Comparison of ENCODE assay signal across 1 cellular context in the genomic region with DNA sequence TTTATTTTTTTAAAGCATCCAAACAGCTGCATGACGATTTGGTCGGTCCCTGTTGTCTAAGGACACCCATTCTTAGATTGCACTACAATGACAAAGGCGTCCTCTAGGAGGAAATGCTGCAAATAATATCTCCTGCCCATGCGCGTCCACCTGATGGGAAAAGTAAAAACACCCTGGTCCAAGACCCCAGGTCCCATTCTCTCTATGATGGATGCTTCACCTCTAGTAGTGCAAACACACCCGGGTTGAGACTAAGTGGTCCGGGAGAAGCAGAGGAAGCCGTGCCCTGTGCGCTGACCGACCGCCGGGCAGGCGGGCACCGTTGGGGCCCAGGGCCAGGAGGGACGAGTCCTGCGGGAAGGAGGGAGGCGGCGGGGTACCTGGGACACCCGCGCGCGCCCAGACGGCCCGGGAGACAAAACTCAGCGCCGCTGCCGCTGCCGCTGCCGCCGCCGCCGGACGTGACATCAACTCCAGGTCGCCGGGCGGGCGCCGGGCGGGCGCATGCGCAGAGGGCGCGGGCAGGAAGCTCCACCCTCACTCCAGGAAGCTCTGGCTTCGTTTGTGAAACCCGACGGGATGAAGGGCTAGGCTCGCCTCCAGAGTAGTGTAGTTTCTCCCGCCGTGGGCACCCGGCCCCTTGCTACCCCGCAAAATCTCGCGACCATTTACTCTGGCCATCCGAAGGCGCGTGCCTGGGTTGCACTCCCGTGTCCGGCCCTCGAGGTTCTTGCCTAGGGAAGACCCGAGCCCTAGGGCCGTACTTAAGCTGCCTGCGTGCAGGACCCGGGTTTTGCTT.
TF ChIP-seq lines count a peak whose summit lies in the region.

A gene (minus strand): TSS at position 462 of the 799 bp plus-strand sequence. CDS start 1,639 bp downstream, outside the sequence.

TF ChIP-seq in K562, 482 proteins besides CTCF, POLR2A, EP300 and RAD21 (continued from another document and continues in another):
- peak; percentile 57 for TF ChIP-seq FIP1L1 (IDR thresholded peaks at IDR 0.05; ENCODE audit: low read depth, low read length, poor library complexity, severe bottlenecking)
- peak; percentile 94 for TF ChIP-seq GABPA (tag; conservative IDR thresholded peaks at IDR 0.05; ENCODE audit: low read depth)
- no peak for TF ChIP-seq ZNF583 (CRISPR knock-in tag; IDR thresholded peaks at IDR 0.05)
- TF ChIP-seq, protein P1, sequence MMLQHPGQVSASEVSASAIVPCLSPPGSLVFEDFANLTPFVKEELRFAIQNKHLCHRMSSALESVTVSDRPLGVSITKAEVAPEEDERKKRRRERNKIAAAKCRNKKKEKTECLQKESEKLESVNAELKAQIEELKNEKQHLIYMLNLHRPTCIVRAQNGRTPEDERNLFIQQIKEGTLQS (IDR thresholded peaks at IDR 0.05) = no peak; the same call in 1 of the 2 replicates
- TF ChIP-seq, protein P1 (CRISPR knock-in tag; conservative IDR thresholded peaks at IDR 0.05) = peak; percentile 47; the same call in 1 of the 2 replicates
- TF ChIP-seq ELF2 (CRISPR knock-in tag; IDR thresholded peaks at IDR 0.05) = no peak
- TF ChIP-seq, protein P2, sequence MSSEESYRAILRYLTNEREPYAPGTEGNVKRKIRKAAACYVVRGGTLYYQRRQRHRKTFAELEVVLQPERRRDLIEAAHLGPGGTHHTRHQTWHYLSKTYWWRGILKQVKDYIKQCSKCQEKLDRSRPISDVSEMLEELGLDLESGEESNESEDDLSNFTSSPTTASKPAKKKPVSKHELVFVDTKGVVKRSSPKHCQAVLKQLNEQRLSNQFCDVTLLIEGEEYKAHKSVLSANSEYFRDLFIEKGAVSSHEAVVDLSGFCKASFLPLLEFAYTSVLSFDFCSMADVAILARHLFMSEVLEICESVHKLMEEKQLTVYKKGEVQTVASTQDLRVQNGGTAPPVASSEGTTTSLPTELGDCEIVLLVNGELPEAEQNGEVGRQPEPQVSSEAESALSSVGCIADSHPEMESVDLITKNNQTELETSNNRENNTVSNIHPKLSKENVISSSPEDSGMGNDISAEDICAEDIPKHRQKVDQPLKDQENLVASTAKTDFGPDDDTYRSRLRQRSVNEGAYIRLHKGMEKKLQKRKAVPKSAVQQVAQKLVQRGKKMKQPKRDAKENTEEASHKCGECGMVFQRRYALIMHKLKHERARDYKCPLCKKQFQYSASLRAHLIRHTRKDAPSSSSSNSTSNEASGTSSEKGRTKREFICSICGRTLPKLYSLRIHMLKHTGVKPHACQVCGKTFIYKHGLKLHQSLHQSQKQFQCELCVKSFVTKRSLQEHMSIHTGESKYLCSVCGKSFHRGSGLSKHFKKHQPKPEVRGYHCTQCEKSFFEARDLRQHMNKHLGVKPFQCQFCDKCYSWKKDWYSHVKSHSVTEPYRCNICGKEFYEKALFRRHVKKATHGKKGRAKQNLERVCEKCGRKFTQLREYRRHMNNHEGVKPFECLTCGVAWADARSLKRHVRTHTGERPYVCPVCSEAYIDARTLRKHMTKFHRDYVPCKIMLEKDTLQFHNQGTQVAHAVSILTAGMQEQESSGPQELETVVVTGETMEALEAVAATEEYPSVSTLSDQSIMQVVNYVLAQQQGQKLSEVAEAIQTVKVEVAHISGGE (CRISPR knock-in tag; IDR thresholded peaks at IDR 0.05) = peak in 1 of 3 experiments; percentile 72; a peak in 2 of 6 replicates
- no peak for TF ChIP-seq ZNF212 (CRISPR knock-in tag; IDR thresholded peaks at IDR 0.05)
- TF ChIP-seq, protein P3, sequence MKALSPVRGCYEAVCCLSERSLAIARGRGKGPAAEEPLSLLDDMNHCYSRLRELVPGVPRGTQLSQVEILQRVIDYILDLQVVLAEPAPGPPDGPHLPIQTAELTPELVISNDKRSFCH (CRISPR knock-in tag; IDR thresholded peaks at IDR 0.05) = no peak
- TF ChIP-seq, protein P3 (tag; IDR thresholded peaks at IDR 0.05) = peak; percentile 64; the same call in 1 of the 2 replicates
- peak; percentile 69; the same call in 1 of the 2 replicates for TF ChIP-seq NCOA6 (IDR thresholded peaks at IDR 0.05)
- TF ChIP-seq, protein P4, sequence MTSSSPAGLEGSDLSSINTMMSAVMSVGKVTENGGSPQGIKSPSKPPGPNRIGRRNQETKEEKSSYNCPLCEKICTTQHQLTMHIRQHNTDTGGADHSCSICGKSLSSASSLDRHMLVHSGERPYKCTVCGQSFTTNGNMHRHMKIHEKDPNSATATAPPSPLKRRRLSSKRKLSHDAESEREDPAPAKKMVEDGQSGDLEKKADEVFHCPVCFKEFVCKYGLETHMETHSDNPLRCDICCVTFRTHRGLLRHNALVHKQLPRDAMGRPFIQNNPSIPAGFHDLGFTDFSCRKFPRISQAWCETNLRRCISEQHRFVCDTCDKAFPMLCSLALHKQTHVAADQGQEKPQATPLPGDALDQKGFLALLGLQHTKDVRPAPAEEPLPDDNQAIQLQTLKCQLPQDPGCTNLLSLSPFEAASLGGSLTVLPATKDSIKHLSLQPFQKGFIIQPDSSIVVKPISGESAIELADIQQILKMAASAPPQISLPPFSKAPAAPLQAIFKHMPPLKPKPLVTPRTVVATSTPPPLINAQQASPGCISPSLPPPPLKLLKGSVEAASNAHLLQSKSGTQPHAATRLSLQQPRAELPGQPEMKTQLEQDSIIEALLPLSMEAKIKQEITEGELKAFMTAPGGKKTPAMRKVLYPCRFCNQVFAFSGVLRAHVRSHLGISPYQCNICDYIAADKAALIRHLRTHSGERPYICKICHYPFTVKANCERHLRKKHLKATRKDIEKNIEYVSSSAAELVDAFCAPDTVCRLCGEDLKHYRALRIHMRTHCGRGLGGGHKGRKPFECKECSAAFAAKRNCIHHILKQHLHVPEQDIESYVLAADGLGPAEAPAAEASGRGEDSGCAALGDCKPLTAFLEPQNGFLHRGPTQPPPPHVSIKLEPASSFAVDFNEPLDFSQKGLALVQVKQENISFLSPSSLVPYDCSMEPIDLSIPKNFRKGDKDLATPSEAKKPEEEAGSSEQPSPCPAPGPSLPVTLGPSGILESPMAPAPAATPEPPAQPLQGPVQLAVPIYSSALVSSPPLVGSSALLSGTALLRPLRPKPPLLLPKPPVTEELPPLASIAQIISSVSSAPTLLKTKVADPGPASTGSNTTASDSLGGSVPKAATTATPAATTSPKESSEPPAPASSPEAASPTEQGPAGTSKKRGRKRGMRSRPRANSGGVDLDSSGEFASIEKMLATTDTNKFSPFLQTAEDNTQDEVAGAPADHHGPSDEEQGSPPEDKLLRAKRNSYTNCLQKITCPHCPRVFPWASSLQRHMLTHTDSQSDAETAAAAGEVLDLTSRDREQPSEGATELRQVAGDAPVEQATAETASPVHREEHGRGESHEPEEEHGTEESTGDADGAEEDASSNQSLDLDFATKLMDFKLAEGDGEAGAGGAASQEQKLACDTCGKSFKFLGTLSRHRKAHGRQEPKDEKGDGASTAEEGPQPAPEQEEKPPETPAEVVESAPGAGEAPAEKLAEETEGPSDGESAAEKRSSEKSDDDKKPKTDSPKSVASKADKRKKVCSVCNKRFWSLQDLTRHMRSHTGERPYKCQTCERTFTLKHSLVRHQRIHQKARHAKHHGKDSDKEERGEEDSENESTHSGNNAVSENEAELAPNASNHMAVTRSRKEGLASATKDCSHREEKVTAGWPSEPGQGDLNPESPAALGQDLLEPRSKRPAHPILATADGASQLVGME (CRISPR knock-in tag; IDR thresholded peaks at IDR 0.05) = peak; percentile 68; the same call in 1 of the 2 replicates
- TF ChIP-seq, protein P5, sequence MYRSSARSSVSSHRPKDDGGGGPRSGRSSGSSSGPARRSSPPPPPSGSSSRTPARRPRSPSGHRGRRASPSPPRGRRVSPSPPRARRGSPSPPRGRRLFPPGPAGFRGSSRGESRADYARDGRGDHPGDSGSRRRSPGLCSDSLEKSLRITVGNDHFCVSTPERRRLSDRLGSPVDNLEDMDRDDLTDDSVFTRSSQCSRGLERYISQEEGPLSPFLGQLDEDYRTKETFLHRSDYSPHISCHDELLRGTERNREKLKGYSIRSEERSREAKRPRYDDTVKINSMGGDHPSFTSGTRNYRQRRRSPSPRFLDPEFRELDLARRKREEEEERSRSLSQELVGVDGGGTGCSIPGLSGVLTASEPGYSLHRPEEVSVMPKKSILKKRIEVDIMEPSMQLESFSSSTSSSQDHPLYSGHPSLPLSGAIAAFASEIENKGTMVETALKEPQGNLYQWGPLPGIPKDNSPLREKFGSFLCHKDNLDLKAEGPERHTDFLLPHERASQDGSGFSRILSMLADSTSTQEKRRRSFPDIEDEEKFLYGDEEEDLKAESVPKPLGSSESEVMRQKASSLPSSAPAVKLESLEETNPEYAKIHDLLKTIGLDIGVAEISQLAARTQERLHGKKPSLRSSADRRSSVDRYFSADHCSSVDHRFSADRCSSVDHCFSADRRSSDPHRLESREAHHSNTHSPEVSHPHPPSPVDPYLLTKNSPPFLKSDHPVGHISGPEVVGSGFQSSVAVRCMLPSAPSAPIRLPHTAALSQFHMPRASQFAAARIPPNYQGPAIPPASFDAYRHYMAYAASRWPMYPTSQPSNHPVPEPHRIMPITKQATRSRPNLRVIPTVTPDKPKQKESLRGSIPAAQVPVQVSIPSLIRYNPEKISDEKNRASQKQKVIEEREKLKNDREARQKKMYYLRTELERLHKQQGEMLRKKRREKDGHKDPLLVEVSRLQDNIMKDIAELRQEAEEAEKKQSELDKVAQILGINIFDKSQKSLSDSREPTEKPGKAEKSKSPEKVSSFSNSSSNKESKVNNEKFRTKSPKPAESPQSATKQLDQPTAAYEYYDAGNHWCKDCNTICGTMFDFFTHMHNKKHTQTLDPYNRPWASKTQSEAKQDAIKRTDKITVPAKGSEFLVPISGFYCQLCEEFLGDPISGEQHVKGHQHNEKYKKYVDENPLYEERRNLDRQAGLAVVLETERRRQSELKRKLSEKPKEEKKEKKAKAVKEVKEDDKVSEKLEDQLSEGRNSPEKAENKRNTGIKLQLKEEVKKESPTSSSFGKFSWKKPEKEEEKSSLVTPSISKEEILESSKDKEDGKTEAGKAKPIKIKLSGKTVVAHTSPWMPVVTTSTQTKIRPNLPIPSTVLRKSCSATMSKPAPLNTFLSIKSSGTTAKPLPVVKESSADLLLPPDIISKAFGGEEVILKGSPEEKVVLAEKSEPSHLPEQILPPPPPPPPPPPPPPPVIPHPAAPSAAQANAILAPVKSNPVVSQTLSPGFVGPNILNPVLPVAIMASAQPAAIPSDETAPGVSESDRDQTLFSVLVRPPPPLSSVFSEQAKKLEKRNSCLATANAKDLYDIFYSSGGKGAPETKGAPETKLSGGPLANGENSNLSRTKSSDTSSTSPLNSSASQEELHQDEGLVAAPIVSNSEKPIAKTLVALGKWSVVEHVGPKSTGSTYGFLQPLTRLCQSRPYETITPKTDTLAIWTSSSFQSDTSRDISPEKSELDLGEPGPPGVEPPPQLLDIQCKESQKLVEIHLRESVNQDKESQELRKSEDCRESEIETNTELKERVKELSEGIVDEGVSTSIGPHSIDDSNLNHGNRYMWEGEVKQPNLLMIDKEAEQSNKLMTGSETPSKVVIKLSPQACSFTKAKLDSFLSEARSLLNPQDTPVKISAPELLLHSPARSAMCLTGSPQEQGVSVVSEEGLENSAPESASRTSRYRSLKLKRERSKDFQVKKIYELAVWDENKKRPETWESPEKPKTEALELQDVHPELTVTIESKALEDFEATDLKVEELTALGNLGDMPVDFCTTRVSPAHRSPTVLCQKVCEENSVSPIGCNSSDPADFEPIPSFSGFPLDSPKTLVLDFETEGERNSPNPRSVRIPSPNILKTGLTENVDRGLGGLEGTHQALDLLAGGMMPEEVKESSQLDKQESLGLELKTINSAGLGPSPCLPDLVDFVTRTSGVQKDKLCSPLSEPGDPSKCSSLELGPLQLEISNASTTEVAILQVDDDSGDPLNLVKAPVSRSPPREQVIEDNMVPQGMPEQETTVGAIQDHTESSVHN (IDR thresholded peaks at IDR 0.05; ENCODE audit: borderline replicate concordance in 1 of 2, low read depth in 1 of 2) = no peak
- 0 out of 4 replicates have a peak, but pooled peaks of 1 of the 2 experiments have one; percentile 31 for TF ChIP-seq SIN3A (IDR thresholded peaks at IDR 0.05; ENCODE audit: borderline replicate concordance in 2 of 2, control insufficient read depth in 1 of 2, low read depth in 2 of 2, low read length in 2 of 2)
- TF ChIP-seq CXXC5 (CRISPR knock-in tag; IDR thresholded peaks at IDR 0.05) = peak; percentile 83
- TF ChIP-seq HMGN3 (IDR thresholded peaks at IDR 0.05; ENCODE audit: borderline replicate concordance, extremely low read depth, insufficient read length, low read depth, low read length) = peak; percentile 85
- peak; percentile 30 to 50; a peak in 1 of 4 replicates for TF ChIP-seq MAZ (CRISPR knock-in tag; conservative IDR thresholded peaks at IDR 0.05 in 1 of 2, IDR thresholded peaks at IDR 0.05 in 1 of 2)
- peak; percentile 90 for TF ChIP-seq L3MBTL2 (IDR thresholded peaks at IDR 0.05)
- peak; percentile 91 for TF ChIP-seq ZFX (CRISPR knock-in tag; IDR thresholded peaks at IDR 0.05)
- TF ChIP-seq, protein P6, sequence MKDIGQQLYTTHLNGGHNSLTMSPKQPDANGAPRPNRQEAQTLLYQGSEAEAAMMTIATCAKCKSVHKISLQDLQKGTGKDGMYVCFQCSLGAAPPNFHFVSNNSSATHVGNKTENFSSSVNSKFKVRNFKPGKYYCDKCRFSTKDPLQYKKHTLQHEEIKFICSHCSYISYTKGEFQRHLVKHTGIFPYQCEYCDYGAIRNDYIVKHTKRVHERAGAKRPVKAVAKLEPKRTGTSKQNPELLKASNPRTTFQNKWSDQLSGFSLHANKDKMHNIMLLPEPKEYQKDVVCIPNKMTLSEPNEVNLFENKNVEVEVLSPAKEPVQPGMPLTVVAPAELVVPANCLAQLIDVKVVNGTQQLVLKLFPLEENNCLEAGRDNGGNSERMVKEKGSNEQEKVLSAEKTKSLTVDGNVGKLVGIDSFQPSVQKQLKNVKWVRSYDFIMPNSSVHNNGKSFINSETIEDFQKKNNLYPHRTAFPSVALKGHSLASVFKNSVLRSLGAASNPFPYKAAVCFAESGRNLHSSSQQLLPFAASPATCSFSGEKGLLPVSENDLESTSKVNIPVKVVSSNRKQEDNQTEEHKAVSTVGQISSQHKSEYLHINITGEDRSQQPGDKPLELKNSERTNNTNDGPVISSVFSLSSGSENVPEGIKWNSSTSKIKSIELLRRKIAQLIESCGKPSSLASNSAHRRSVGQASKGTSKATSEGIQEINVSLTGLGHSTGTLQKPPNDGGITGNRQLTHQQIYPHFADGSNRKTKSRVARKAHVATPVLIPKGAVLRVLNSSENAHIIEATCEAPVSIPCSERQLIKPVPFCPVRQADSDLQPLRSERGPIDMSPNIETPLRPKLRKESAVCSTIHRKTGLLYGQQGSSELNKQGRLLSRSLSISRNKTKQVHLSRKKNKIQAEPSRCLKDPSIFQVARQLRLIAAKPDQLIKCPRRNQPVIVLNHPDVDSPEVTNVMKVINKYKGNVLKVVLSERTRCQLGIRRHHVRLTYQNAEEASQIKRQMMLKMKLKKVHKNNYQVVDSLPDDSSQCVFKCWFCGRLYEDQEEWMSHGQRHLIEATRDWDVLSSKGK (CRISPR knock-in tag; IDR thresholded peaks at IDR 0.05) = no peak
- no peak for TF ChIP-seq SAFB (IDR thresholded peaks at IDR 0.05; ENCODE audit: borderline replicate concordance, low read depth, low read length)
- peak; percentile 69 for TF ChIP-seq HNRNPLL (IDR thresholded peaks at IDR 0.05; ENCODE audit: low read depth, low read length, poor library complexity, severe bottlenecking)
- 0 out of 2 replicates have a peak, but pooled peaks have one; percentile 41 for TF ChIP-seq TCF7 (IDR thresholded peaks at IDR 0.05; ENCODE audit: borderline replicate concordance)
- TF ChIP-seq, protein P7, sequence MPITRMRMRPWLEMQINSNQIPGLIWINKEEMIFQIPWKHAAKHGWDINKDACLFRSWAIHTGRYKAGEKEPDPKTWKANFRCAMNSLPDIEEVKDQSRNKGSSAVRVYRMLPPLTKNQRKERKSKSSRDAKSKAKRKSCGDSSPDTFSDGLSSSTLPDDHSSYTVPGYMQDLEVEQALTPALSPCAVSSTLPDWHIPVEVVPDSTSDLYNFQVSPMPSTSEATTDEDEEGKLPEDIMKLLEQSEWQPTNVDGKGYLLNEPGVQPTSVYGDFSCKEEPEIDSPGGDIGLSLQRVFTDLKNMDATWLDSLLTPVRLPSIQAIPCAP (CRISPR knock-in tag; IDR thresholded peaks at IDR 0.05; ENCODE audit: borderline replicate concordance) = no peak
